1 cellular context compared by ENCODE assay signal in the genomic region with DNA sequence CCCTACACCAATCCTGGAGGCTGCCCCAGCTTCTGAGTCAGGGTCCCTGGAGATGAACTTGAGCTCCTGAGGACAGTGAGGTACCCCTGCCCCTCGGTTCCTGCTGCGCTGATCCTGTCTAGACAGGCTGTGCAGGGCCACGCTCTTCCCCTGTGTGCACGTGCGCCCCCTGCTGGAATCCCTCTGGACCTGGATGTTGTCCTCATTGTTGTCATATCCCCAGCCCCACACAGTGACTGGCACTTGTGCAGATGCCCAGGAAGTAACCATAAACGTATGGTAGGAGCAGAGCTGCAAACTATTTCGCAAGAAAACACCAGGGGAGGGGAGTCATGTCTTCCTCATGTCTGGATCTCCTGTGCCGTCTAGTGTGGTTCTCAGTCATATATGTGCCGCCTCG.
TF ChIP-seq lines count a peak whose summit lies in the region.

No MANE protein-coding gene starts in this region.

TF ChIP-seq in HCT116, 20 proteins besides CTCF, POLR2A, EP300 and RAD21 (continued from another document):
- TF ChIP-seq REST (IDR thresholded peaks at IDR 0.05; ENCODE audit: low read depth), result no peak
- TF ChIP-seq SRF (IDR thresholded peaks at IDR 0.05; ENCODE audit: low read depth), result no peak
- no peak for TF ChIP-seq TCF7L2 (IDR thresholded peaks at IDR 0.05; ENCODE audit: borderline replicate concordance, extremely low read depth, insufficient read depth, insufficient read length)
- TF ChIP-seq EZH2 (IDR thresholded peaks at IDR 0.05), result no peak
- TF ChIP-seq JUND (IDR thresholded peaks at IDR 0.05), result no peak
- TF ChIP-seq, protein P1, sequence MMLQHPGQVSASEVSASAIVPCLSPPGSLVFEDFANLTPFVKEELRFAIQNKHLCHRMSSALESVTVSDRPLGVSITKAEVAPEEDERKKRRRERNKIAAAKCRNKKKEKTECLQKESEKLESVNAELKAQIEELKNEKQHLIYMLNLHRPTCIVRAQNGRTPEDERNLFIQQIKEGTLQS (IDR thresholded peaks at IDR 0.05), result no peak
- no peak for TF ChIP-seq CEBPB (IDR thresholded peaks at IDR 0.05; ENCODE audit: low read depth)
